16 cellular contexts compared by ENCODE assay signal in genomic region chr12:21925296-21925913, GRCh38. TPM values are rescaled to one million over a fixed set of nuclear protein-coding genes. Genes with fewer than 3 reads are reported as not detected.
DNase-seq lines count a peak whose midpoint lies in the region; ATAC-seq, FAIRE-seq and TF ChIP-seq lines count a peak whose summit lies in the region.
"Had no signal": no experiment of that assay in that cellular context is flagged by ENCODE, and none has a peak within 500 bp of the region (broad histone marks: within the 10 kb centered on the region; RNA-seq: fewer than 3 reads in every experiment).

No MANE protein-coding gene starts in this region.

- POLR2A ChIA-PET in K562 (lab: Yijun Ruan, JAX), result no interaction called here

- no peak overlapping the region for H3K27ac ChIP-seq in K562 (ENCODE audit: extremely low read depth, low read depth, low read length)
- no peak overlapping the region for H3K27ac ChIP-seq in trophoblast cell (ENCODE audit: low read depth, low read length)
- H3K27ac ChIP-seq: BLaER1 treated with 17β-estradiol and CSF1 and Interleukin-3, amounts not matched to agents 10 nM and 100 nM had no signal

- H3K79me2 ChIP-seq in K562 (ENCODE audit: control insufficient read depth, insufficient read depth, low read length), result no peaks in the 10 kb centered on the region
- no peaks in the 10 kb centered on the region for H3K79me2 ChIP-seq in trophoblast cell (ENCODE audit: control insufficient read depth, insufficient read depth, low read length, poor library complexity)

- CTCF ChIA-PET in K562 (lab: Yijun Ruan, JAX; ENCODE audit: low intra/inter-chr PET ratio), result no interaction called here

- intact Hi-C loops in K562 (cut with micrococcal nuclease), result no loop called here

- H3K36me3 ChIP-seq in K562 (ENCODE audit: control insufficient read depth, insufficient read depth, low read length), result no peaks in the 10 kb centered on the region
- H3K36me3 ChIP-seq in trophoblast cell (ENCODE audit: control insufficient read depth in 1 of 2, insufficient read depth in 2 of 2, low read length in 2 of 2), result no peaks in the 10 kb centered on the region
- H3K36me3 ChIP-seq: BLaER1 treated with 17β-estradiol and CSF1 and Interleukin-3, amounts not matched to agents 10 nM and 100 nM had no signal

- no peak overlapping the region for H4K8ac ChIP-seq in trophoblast cell (ENCODE audit: low read depth, low read length)

- TF ChIP-seq POLR2A in K562 (conservative IDR thresholded peaks at IDR 0.05), result no peak

- TF ChIP-seq EP300 in K562 (IDR thresholded peaks at IDR 0.05; ENCODE audit: low read length), result no peak

- H4K91ac ChIP-seq in trophoblast cell (ENCODE audit: low read depth, low read length), result no peak overlapping the region

- no peaks in the 10 kb centered on the region for H3K9me1 ChIP-seq in K562 (ENCODE audit: control insufficient read depth, insufficient read depth, low read length)

- H2BK12ac ChIP-seq in trophoblast cell (ENCODE audit: low read length), result no peak overlapping the region

- H3K14ac ChIP-seq in trophoblast cell (ENCODE audit: low read length), result no peak overlapping the region

- WGBS in K562 (ENCODE audit: insufficient coverage, low coverage, missing lambda C conversion rate), result 4% methylated on average over 3 of the region's 3 CpGs
- no CpG with 5 or more reads among the region's 3 CpGs for WGBS in trophoblast cell (ENCODE audit: extremely low coverage, insufficient coverage, insufficient read length)

- no peak overlapping the region for H2BK5ac ChIP-seq in trophoblast cell (ENCODE audit: low read depth, low read length, poor library complexity)

- H3K23ac ChIP-seq in trophoblast cell (ENCODE audit: low read length), result no peak overlapping the region

- no TSS peak for BruUV-seq in K562 (replicated peaks; lab: Mats Ljungman, UMichigan)

- H2BK120ac ChIP-seq in trophoblast cell (ENCODE audit: insufficient read depth, low read length, poor library complexity), result no peak overlapping the region

- no peak overlapping the region for H3K4ac ChIP-seq in trophoblast cell (ENCODE audit: low read depth, low read length)

- TF ChIP-seq CTCF in K562 (IDR thresholded peaks at IDR 0.05 in 2 of 3, conservative IDR thresholded peaks at IDR 0.05 in 1 of 3; ENCODE audit: insufficient read depth in 2 of 3, low read depth in 1 of 3, low read length in 3 of 3), result no peak

- no peak for TF ChIP-seq RAD21 in K562 (CRISPR knock-in tag; conservative IDR thresholded peaks at IDR 0.05 in 1 of 2, IDR thresholded peaks at IDR 0.05 in 1 of 2)

- H3K27me3 ChIP-seq in K562 (ENCODE audit: control insufficient read depth in 2 of 2, insufficient read depth in 2 of 2, low read length in 2 of 2), result no peaks in the 10 kb centered on the region; a peak in 1 of 5 replicates
- no peaks in the 10 kb centered on the region for H3K27me3 ChIP-seq in trophoblast cell (ENCODE audit: insufficient read depth, low read length)
- H3K27me3 ChIP-seq: BLaER1 treated with 17β-estradiol and CSF1 and Interleukin-3, amounts not matched to agents 10 nM and 100 nM had no signal

- peak; percentile 59 for DNase-seq in EL
- peak; percentile 14 for DNase-seq in NCI-H226
- peak in 2 of 4 experiments; percentile 12 to 37 for DNase-seq in K562 (ENCODE audit: extremely low read depth in 1 of 4, low spot score in 3 of 4)
- peak; percentile 76 to 82 for DNase-seq in trophoblast cell
- DNase-seq in OCI-M1 (lab: John Stamatoyannopoulos, UW), result no peak
- DNase-seq in ureter (ENCODE audit: low spot score), result no peak
- DNase-seq in GM19238 (ENCODE audit: insufficient read length, low spot score), result no peak
- DNase-seq: 8988T; CD4-positive, CD25-positive, alpha-beta regulatory T cell; DMS 273 treated with DMSO at 0.1 percent for 48 hours; GF-D8; GOT3; H9 had no signal

- in situ Hi-C loops in K562 (cut with MboI), result no loop called here

- H3K9me3 ChIP-seq in K562 (replicated peaks; ENCODE audit: control insufficient read depth, insufficient read depth, low read depth, low read length) (no peaks in the 10 kb centered on the region), trophoblast cell (ENCODE audit: insufficient read depth, low read depth, low read length) (no peaks in the 10 kb centered on the region)
- H3K9me3 ChIP-seq: BLaER1 treated with 17β-estradiol and CSF1 and Interleukin-3, amounts not matched to agents 10 nM and 100 nM had no signal

- no peaks in the 10 kb centered on the region for H4K20me1 ChIP-seq in K562 (replicated peaks; ENCODE audit: control insufficient read depth, insufficient read depth, low read length)
- H4K20me1 ChIP-seq: BLaER1 treated with 17β-estradiol and CSF1 and Interleukin-3, amounts not matched to agents 10 nM and 100 nM had no signal

- H3K4me3 ChIP-seq in K562 (no peak overlapping the region), trophoblast cell (ENCODE audit: low read depth, low read length) (no peak overlapping the region)
- H3K4me3 ChIP-seq: BLaER1 treated with 17β-estradiol and CSF1 and Interleukin-3, amounts not matched to agents 10 nM and 100 nM had no signal

- no peak overlapping the region for H3K4me2 ChIP-seq in K562 (ENCODE audit: insufficient read depth, low read length)
- H3K4me2 ChIP-seq in trophoblast cell (ENCODE audit: low read length), result no peak overlapping the region
- H3K4me2 ChIP-seq: BLaER1 treated with 17β-estradiol and CSF1 and Interleukin-3, amounts not matched to agents 10 nM and 100 nM had no signal

- FAIRE-seq in K562 (lab: Jason Lieb, UNC), result peak; percentile 26

- H3K18ac ChIP-seq in trophoblast cell (ENCODE audit: low read length), result no peak overlapping the region

- no peak overlapping the region for H4K12ac ChIP-seq in trophoblast cell (ENCODE audit: low read depth, low read length)

- H3K79me1 ChIP-seq in trophoblast cell (ENCODE audit: low read length), result no peaks in the 10 kb centered on the region

- no peaks in the 10 kb centered on the region for H3K4me1 ChIP-seq in K562 (replicated peaks in 1 of 2; ENCODE audit: control insufficient read depth in 2 of 2, insufficient read depth in 2 of 2, low read length in 2 of 2)
- H3K4me1 ChIP-seq in trophoblast cell (ENCODE audit: control insufficient read depth in 1 of 2, insufficient read depth in 2 of 2, low read length in 2 of 2), result no peaks in the 10 kb centered on the region
- H3K4me1 ChIP-seq: BLaER1 treated with 17β-estradiol and CSF1 and Interleukin-3, amounts not matched to agents 10 nM and 100 nM had no signal

- H3K9ac ChIP-seq in K562 (ENCODE audit: insufficient read depth in 1 of 2, low read depth in 2 of 2, low read length in 2 of 2) (no peak overlapping the region), trophoblast cell (ENCODE audit: low read length) (no peak overlapping the region)
- H3K9ac ChIP-seq: BLaER1 treated with 17β-estradiol and CSF1 and Interleukin-3, amounts not matched to agents 10 nM and 100 nM had no signal

- H2AFZ ChIP-seq in K562 (ENCODE audit: low read depth, low read length) (0 out of 2 replicates have a peak overlapping the region, but pooled peaks have one; percentile 32), trophoblast cell (ENCODE audit: insufficient read depth, low read length, poor library complexity) (no peak overlapping the region)

- peak; percentile 61 for ATAC-seq in K562

- H2AK5ac ChIP-seq in trophoblast cell (ENCODE audit: low read length), result no peak overlapping the region

TF ChIP-seq in K562, 482 proteins besides CTCF, POLR2A, EP300 and RAD21:
- no peak for TF ChIP-seq BCLAF1 (IDR thresholded peaks at IDR 0.05; ENCODE audit: borderline replicate concordance in 1 of 2, control insufficient read depth in 1 of 2, low read depth in 2 of 2, low read length in 1 of 2)
- peak; percentile 24; the same call in 1 of the 2 replicates for TF ChIP-seq CBFA2T2 (conservative IDR thresholded peaks at IDR 0.05)
- peak; percentile 52 for TF ChIP-seq CBFA2T3 (IDR thresholded peaks at IDR 0.05)

RNA-seq across cellular contexts. Expression of gene ABCC9, which starts 15.8 kb away (rescaled TPM):
- total RNA-seq in K562 (2011; cell fraction: chromatin; rRNA removed; ENCODE audit: low replicate concordance), result 2.3 and 3.5 TPM in 2 replicates
- 1.1 and 1.3 TPM in 2 replicates for total RNA-seq in K562 (2011; cell fraction: nucleolus; rRNA removed)
- total RNA-seq in K562 (2011; cell fraction: nucleoplasm; rRNA removed), result 1.9 and 2.9 TPM in 2 replicates
- 0.05 and 0.16 TPM in 2 replicates for total RNA-seq in K562 (2014; rRNA removed)
- total RNA-seq in K562 (2014; rRNA removed; fragmentation: Illumina TruSeq; extraction: Trizol), result 0.32 and 0.40 TPM in 2 replicates
- 0.15 and 0.18 TPM in 2 replicates for total RNA-seq in K562 (2015; rRNA removed; fragmentation: Illumina TruSeq; extraction: Trizol)
- total RNA-seq in K562 (2021), result 0.11 and 0.40 TPM in 2 replicates
- 0.07 and 0.22 TPM in 2 replicates for polyA plus RNA-seq in K562 (2011; rRNA removed)
- 0.06 and 0.07 TPM in 2 replicates for polyA plus RNA-seq in K562 (2011; cell fraction: cytosol; rRNA removed)
- 0.22 and 0.23 TPM in 2 replicates for polyA plus RNA-seq in K562 (2011; cell fraction: nucleus; rRNA removed)
- 0.25 and 0.28 TPM in 2 replicates for polyA plus RNA-seq in K562 (2012)
- polyA plus RNA-seq in K562 (2014; fragmentation: Illumina TruSeq; extraction: Trizol), result 0.10 and 0.25 TPM in 2 replicates
- under 1 TPM; 0.10 to 0.13 TPM for polyA plus RNA-seq in K562 (2014; fragmentation: Nextera tagmentation; extraction: Ambion mirVana)
- polyA plus RNA-seq in K562 (2014; rRNA removed), result 0.24 and 0.49 TPM in 2 replicates
- 0.78 and 0.91 TPM in 2 replicates for polyA minus RNA-seq in K562 (2011; rRNA and poly(A)+ RNA removed)
- polyA minus RNA-seq in K562 (2011; cell fraction: cytosol; rRNA and poly(A)+ RNA removed), result 0.19 TPM in 1 of 2 replicates, not detected in the other
- polyA minus RNA-seq in K562 (2011; cell fraction: nucleus; rRNA and poly(A)+ RNA removed), result 0.13 and 0.33 TPM in 2 replicates
- polyA plus RNA-seq in trophoblast cell (2013), result 0.01 and 0.07 TPM in 2 replicates
- 22.1 TPM for total RNA-seq in ureter
- total RNA-seq: CD4-positive, CD25-positive, alpha-beta regulatory T cell; H9; HT-29 had no signal
- polyA plus RNA-seq: CD4-positive, CD25-positive, alpha-beta regulatory T cell; IgD-negative memory B cell had no signal

Comparison
In these comparisons a context has a peak if more than half of its experiments do, and no peak if none do; other contexts are left out.
1. DNase-seq: peak in EL (single experiment), NCI-H226 (single experiment) and trophoblast cell (2 of 2); none in OCI-M1 (single experiment), ureter (single experiment) and GM19238 (single experiment).